In the genomic region with DNA sequence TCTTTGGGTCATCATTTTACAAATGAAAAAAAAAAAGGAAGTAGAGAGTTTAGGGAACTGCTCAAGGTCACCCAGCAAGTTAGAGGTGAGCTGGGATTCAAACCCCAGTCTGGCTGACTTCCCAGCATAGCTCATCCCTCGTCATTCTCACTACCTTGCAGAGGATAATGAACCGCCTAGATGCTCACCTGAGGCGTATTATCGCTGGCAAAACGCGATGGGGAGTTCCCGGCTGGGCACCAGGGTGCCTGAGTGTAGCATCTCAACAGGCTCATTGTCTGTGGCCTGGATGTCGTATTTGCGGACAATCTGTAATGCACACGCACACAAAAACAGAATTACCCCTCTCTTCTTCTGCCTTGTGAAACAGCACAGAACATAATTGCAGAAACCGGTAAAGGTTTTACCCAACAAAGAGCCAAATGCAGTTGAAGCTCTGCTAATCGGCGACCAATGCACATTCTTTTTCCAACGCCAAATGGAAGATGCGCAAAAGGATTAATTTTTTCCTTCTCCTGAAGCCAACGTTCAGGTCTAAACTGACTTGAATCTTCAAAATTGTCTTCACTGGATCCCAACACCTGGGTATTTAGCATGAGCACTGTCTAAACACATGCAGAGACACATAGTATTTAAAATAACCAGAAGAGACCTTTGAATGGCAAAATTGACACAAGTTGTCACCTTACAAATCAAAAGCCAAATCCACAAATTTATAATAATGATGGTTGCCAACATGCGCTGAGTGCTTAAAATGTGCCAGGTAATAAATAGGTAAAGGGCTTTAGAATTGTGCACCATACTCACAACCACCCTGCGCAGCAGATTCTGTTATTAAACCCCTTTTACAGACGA, we compare ENCODE assay signal across 36 cellular contexts. TPM values are rescaled to one million over a fixed set of nuclear protein-coding genes. Genes with fewer than 3 reads are reported as not detected.
"Had no signal": no experiment of that assay in that cellular context is flagged by ENCODE, and none has a peak within 500 bp of the region (broad histone marks: within the 10 kb centered on the region; RNA-seq: fewer than 3 reads in every experiment).

No MANE protein-coding gene starts in this region.

- DNase-seq: activated B cell treated with CpG ODN at 0.5 μM for 24 hours; activated CD4-positive, alpha-beta T cell treated with anti-CD3 and anti-CD28 coated beads for 48 hours; activated CD4-positive, alpha-beta T cell treated with anti-CD3 and anti-CD28 coated beads, Interleukin-2, amount 50 U/mL, for 1 hour; activated CD4-positive, alpha-beta T cell treated with anti-CD3 and anti-CD28 coated beads, Interleukin-2, amount 50 U/mL, for 48 hours; activated CD8-positive, alpha-beta memory T cell treated with anti-CD3 and anti-CD28 coated beads for 24 hours; activated CD8-positive, alpha-beta T cell treated with anti-CD3 and anti-CD28 coated beads for 36 hours; activated effector memory CD4-positive, alpha-beta T cell treated with Interleukin-2 at 50 U/mL for 16 hours; activated gamma-delta T cell treated with Interleukin-2 at 50 U/mL for 16 hours; activated naive CD4-positive, alpha-beta T cell treated with anti-CD3 and anti-CD28 coated beads for 36 hours; activated naive CD8-positive, alpha-beta T cell treated with anti-CD3 and anti-CD28 coated beads for 36 hours; activated naive CD8-positive, alpha-beta T cell treated with anti-CD3 and anti-CD28 coated beads, Interleukin-2, amount 50 U/mL, for 24 hours; activated T-cell treated with anti-CD3 and anti-CD28 coated beads, Interleukin-2, amount 50 U/mL, for 4 hours; adrenal gland; amygdala; aorta; body of pancreas; central memory CD4-positive, alpha-beta T cell; cerebellar nuclear complex; colonic mucosa; effector CD8-positive, alpha-beta T cell; esophagus squamous epithelium; foreskin melanocyte; heart right ventricle; T1000; WERI-Rb-1 had no signal

- H3K4me3 ChIP-seq: adrenal gland, body of pancreas, cardiac muscle cell, colonic mucosa, esophagus squamous epithelium, gastroesophageal sphincter, heart right ventricle, hepatocyte had no signal

- ATAC-seq: activated CD4-positive, CD25-positive, alpha-beta regulatory T cell treated with anti-CD3 and anti-CD28 coated beads, Interleukin-2, amount 50 U/mL, for 24 hours; activated CD8-positive, alpha-beta T cell treated with anti-CD3 and anti-CD28 coated beads for 36 hours; activated naive CD8-positive, alpha-beta T cell treated with anti-CD3 and anti-CD28 coated beads, Interleukin-2, amount 50 U/mL, for 24 hours; activated T-cell treated with anti-CD3 and anti-CD28 coated beads, Interleukin-2, amount 50 U/mL, for 4 hours; activated T-helper 17 cell treated with anti-CD3 and anti-CD28 coated beads, Interleukin-2, amount 50 U/mL, for 72 hours; body of pancreas; gastroesophageal sphincter; heart right ventricle had no signal

- H3K36me3 ChIP-seq: adrenal gland, cardiac muscle cell, colonic mucosa, esophagus squamous epithelium, gastroesophageal sphincter, heart right ventricle, WERI-Rb-1 had no signal

- FAIRE-seq: endometrium, endothelial cell of umbilical vein had no signal

- H3K27me3 ChIP-seq: body of pancreas, cardiac muscle cell, colonic mucosa, hepatocyte had no signal

RNA-seq across cellular contexts. Expression of a gene that starts 16.6 kb away (rescaled TPM):
- total RNA-seq: activated B cell treated with CpG ODN at 0.5 μM for 24 hours; activated CD8-positive, alpha-beta T cell treated with anti-CD3 and anti-CD28 coated beads for 36 hours; activated naive CD4-positive, alpha-beta T cell treated with anti-CD3 and anti-CD28 coated beads for 36 hours; activated naive CD8-positive, alpha-beta T cell treated with anti-CD3 and anti-CD28 coated beads for 36 hours; activated T-cell treated with anti-CD3 and anti-CD28 coated beads, Interleukin-2, amount 50 U/mL, for 4 hours; adrenal gland; aorta; body of pancreas; cardiac muscle cell; dermis microvascular lymphatic vessel endothelial cell; endothelial cell of umbilical vein; fibroblast of lung; fibroblast of villous mesenchyme; glomerular endothelial cell; heart right ventricle had no signal
